21 cellular contexts compared by ENCODE assay signal in genomic region chr17:45929344-45929743, GRCh38.
DNase-seq lines count a peak whose midpoint lies in the region.
"Had no signal": no experiment of that assay in that cellular context is flagged by ENCODE, and none has a peak within 500 bp of the region (broad histone marks: within the 10 kb centered on the region; RNA-seq: fewer than 3 reads in every experiment).

No MANE protein-coding gene starts in this region.

- DNase-seq in NCI-H748 (lab: John Stamatoyannopoulos, UW; ENCODE audit: unreplicated experiment) (peak; percentile 31), NCI-H748 treated with DMSO at 0.1 percent for 48 hours (lab: John Stamatoyannopoulos, UW) (no peak), NCI-H69 (lab: John Stamatoyannopoulos, UW) (peak; percentile 89), SK-N-MC (ENCODE audit: low read depth, low spot score) (no peak), AG20443 (ENCODE audit: low spot score) (no peak)
- no peak for DNase-seq in stimulated activated CD4-positive, alpha-beta T cell treated with anti-CD3 and anti-CD28 coated beads, Interleukin-2, amount 100 ng/mL, for 48 hours
- no peak for DNase-seq in central memory CD4-positive, alpha-beta T cell
- DNase-seq: AML-193; BE2C; CD4-positive, alpha-beta T cell; CD8-positive, alpha-beta memory T cell; DMS 273 treated with DMSO at 0.1 percent for 48 hours; DMS79; EL; GDM1; GM23248; H7; HCEC 1CT had no signal

- peaks cover 10% of the 10 kb centered on the region for H3K36me3 ChIP-seq in SK-N-MC (ENCODE audit: insufficient read depth, low read length)
- H3K36me3 ChIP-seq: BE2C; BLaER1 treated with 17β-estradiol and CSF1 and Interleukin-3, amounts not matched to agents 10 nM and 100 nM had no signal

- H3K9me3 ChIP-seq in SK-N-MC (ENCODE audit: low read depth, low read length), result no peaks in the 10 kb centered on the region
- H3K9me3 ChIP-seq: BE2C; BLaER1 treated with 17β-estradiol and CSF1 and Interleukin-3, amounts not matched to agents 10 nM and 100 nM had no signal

- H3K4me3 ChIP-seq in SK-N-MC, result no peak overlapping the region
- H3K4me3 ChIP-seq: BLaER1 treated with 17β-estradiol and CSF1 and Interleukin-3, amounts not matched to agents 10 nM and 100 nM; GM12878; GM23248 had no signal

- peak overlapping the region; percentile 72 for H3K27ac ChIP-seq in SK-N-MC
- H3K27ac ChIP-seq: 22Rv1; BLaER1 treated with 17β-estradiol and CSF1 and Interleukin-3, amounts not matched to agents 10 nM and 100 nM; GM23248 had no signal

- H3K9ac ChIP-seq in SK-N-MC (ENCODE audit: insufficient read length), result no peak overlapping the region
- H3K9ac ChIP-seq: BLaER1 treated with 17β-estradiol and CSF1 and Interleukin-3, amounts not matched to agents 10 nM and 100 nM; GM23248 had no signal

Comparison
In these comparisons a context has a peak if more than half of its experiments do, and no peak if none do; other contexts are left out.
1. DNase-seq: peak in NCI-H748 (single experiment) and NCI-H69 (single experiment); none in NCI-H748 treated with DMSO at 0.1 percent for 48 hours (single experiment), SK-N-MC (single experiment), stimulated activated CD4-positive, alpha-beta T cell treated with anti-CD3 and anti-CD28 coated beads, Interleukin-2, amount 100 ng/mL, for 48 hours (0 of 2), AG20443 (single experiment) and central memory CD4-positive, alpha-beta T cell (single experiment).